28 cellular contexts compared by ENCODE assay signal in the genomic region with DNA sequence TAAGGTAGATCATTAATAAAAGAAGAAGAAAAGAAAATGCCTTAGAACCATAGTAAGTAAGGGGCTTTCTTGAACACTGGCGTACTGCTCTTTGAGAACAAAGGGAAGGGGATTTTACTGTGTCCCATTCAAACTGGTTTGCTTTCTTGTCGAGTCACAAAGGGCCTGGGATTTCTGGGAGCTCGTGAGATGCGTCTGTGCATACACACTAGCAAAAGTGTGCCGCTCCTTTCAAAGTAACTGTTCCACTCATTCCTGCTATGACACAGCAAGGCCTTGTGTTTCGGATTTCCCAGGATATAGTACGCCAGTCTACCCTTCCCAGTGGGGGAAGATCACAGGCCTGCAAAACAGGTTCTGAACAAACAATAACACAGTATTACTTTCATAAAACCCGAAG.
DNase-seq lines count a peak whose midpoint lies in the region; ATAC-seq lines count a peak whose summit lies in the region.
"Had no signal": no experiment of that assay in that cellular context is flagged by ENCODE, and none has a peak within 500 bp of the region (broad histone marks: within the 10 kb centered on the region; RNA-seq: fewer than 3 reads in every experiment).

No MANE protein-coding gene starts in this region.

- H3K23ac ChIP-seq in trophoblast cell (ENCODE audit: low read length): no peak overlapping the region

- no peak overlapping the region for H3K4me2 ChIP-seq in trophoblast cell (ENCODE audit: low read length)
- H3K4me2 ChIP-seq: hepatocyte had no signal

- WGBS in ectodermal cell, 2 experiments: 36 to 47% methylated on average over 7 to 8 of the region's 8 CpGs
- no CpG with 5 or more reads among the region's 8 CpGs for WGBS in trophoblast cell (ENCODE audit: extremely low coverage, insufficient coverage, insufficient read length)

- no peaks in the 10 kb centered on the region for H3K27me3 ChIP-seq in HUES6 (ENCODE audit: control insufficient read depth, insufficient read depth, low read length)
- H3K27me3 ChIP-seq in ectodermal cell (ENCODE audit: control insufficient read depth, insufficient read depth, low read length, poor library complexity, severe bottlenecking): no peaks in the 10 kb centered on the region
- no peaks in the 10 kb centered on the region for H3K27me3 ChIP-seq in trophoblast cell (ENCODE audit: insufficient read depth, low read length)
- H3K27me3 ChIP-seq: hepatocyte had no signal

- no peak overlapping the region for H3K4ac ChIP-seq in trophoblast cell (ENCODE audit: low read depth, low read length)

- H3K4me3 ChIP-seq in HUES6 (ENCODE audit: low read depth, low read length) (no peak overlapping the region), ectodermal cell (ENCODE audit: insufficient read depth, low read depth, low read length) (no peak overlapping the region), trophoblast cell (ENCODE audit: low read depth, low read length) (no peak overlapping the region)
- H3K4me3 ChIP-seq: hepatocyte, left ventricle myocardium inferior had no signal

- H3K27ac ChIP-seq in HUES6 (ENCODE audit: low read depth, low read length) (0 out of 2 replicates have a peak overlapping the region, but pooled peaks have one; percentile 1), ectodermal cell (ENCODE audit: insufficient read depth, low read depth, low read length, poor library complexity, severe bottlenecking) (peak overlapping the region; percentile 80), trophoblast cell (ENCODE audit: low read depth, low read length) (peak overlapping the region; percentile 41)
- H3K27ac ChIP-seq: epithelial cell of prostate, hepatocyte, HL-60, left ventricle myocardium inferior had no signal

- DNase-seq in islet precursor cell (peak; percentile 64), trophoblast cell (no peak), DMS79 treated with DMSO at 0.1 percent for 48 hours (lab: John Stamatoyannopoulos, UW) (no peak)
- DNase-seq: ACHN; activated CD4-positive, alpha-beta T cell treated with anti-CD3 and anti-CD28 coated beads, Interleukin-2, amount 50 U/mL, for 4 hours; activated CD4-positive, CD25-positive, alpha-beta regulatory T cell; activated naive CD4-positive, alpha-beta T cell treated with anti-CD3 and anti-CD28 coated beads, Interleukin-2, amount 50 U/mL, for 16 hours; amygdala; central memory CD4-positive, alpha-beta T cell; dermis blood vessel endothelial cell; DMS79; foreskin fibroblast; HCEC 1CT; left ventricle myocardium inferior; NCI-H1417; NCI-H2107; NCI-H510A treated with DMSO at 0.1 percent for 48 hours; NK-92 treated with Interleukin-12 subunit alpha and Interleukin-12 subunit beta, amount 100 ng/mL, for 24 hours; SIG-M5; SW 1271 had no signal

- H3K36me3 ChIP-seq in HUES6 (ENCODE audit: control insufficient read depth, insufficient read depth, low read length) (peaks cover 66% of the 10 kb centered on the region), ectodermal cell (ENCODE audit: control insufficient read depth, insufficient read depth, low read length) (no peaks in the 10 kb centered on the region), trophoblast cell (ENCODE audit: control insufficient read depth in 1 of 2, insufficient read depth in 2 of 2, low read length in 2 of 2) (peaks cover 13 to 28% of the 10 kb centered on the region in 2 experiments)

- H3K9ac ChIP-seq in HUES6 (ENCODE audit: low read length): no peak overlapping the region
- H3K9ac ChIP-seq in trophoblast cell (ENCODE audit: low read length): no peak overlapping the region

- H2BK120ac ChIP-seq in trophoblast cell (ENCODE audit: insufficient read depth, low read length, poor library complexity): no peak overlapping the region

- ATAC-seq in GM18502 (IDR thresholded peaks at IDR 0.05; ENCODE audit: poor library complexity, unreplicated experiment) (no peak), GM21423 (IDR thresholded peaks at IDR 0.05; ENCODE audit: unreplicated experiment) (no peak)
- ATAC-seq: natural killer cell treated with Interleukin-12 subunit alpha and Interleukin-12 subunit beta and Interleukin-15 and Interleukin-18, amount 100 ng/mL, for 72 hours had no signal

- H4K91ac ChIP-seq in trophoblast cell (ENCODE audit: low read depth, low read length): peak overlapping the region; percentile 14

- peaks cover 11% of the 10 kb centered on the region; the same call in 1 of the 2 replicates for H3K4me1 ChIP-seq in HUES6 (ENCODE audit: control insufficient read depth, insufficient read depth, low read length)
- H3K4me1 ChIP-seq in ectodermal cell (ENCODE audit: control insufficient read depth, insufficient read depth, low read length): peaks cover 26% of the 10 kb centered on the region
- peaks cover 0 to 9% of the 10 kb centered on the region in 2 experiments for H3K4me1 ChIP-seq in trophoblast cell (ENCODE audit: control insufficient read depth in 1 of 2, insufficient read depth in 2 of 2, low read length in 2 of 2)
- H3K4me1 ChIP-seq: left ventricle myocardium inferior had no signal

- peak overlapping the region; percentile 11 for H4K8ac ChIP-seq in trophoblast cell (ENCODE audit: low read depth, low read length)

- no peak overlapping the region for H2AK5ac ChIP-seq in trophoblast cell (ENCODE audit: low read length)

- no peak overlapping the region for H2BK5ac ChIP-seq in trophoblast cell (ENCODE audit: low read depth, low read length, poor library complexity)

- H3K79me1 ChIP-seq in trophoblast cell (ENCODE audit: low read length): peaks cover 4% of the 10 kb centered on the region

- peak overlapping the region; percentile 40 for H3K18ac ChIP-seq in trophoblast cell (ENCODE audit: low read length)

- no peak overlapping the region for H2AFZ ChIP-seq in trophoblast cell (ENCODE audit: insufficient read depth, low read length, poor library complexity)
- H2AFZ ChIP-seq: hepatocyte had no signal

- H4K12ac ChIP-seq in trophoblast cell (ENCODE audit: low read depth, low read length): no peak overlapping the region

- H2BK12ac ChIP-seq in trophoblast cell (ENCODE audit: low read length): no peak overlapping the region

- H3K79me2 ChIP-seq in trophoblast cell (ENCODE audit: control insufficient read depth, insufficient read depth, low read length, poor library complexity): peaks cover 2% of the 10 kb centered on the region

- H3K14ac ChIP-seq in trophoblast cell (ENCODE audit: low read length): no peak overlapping the region

- H3K9me3 ChIP-seq in HUES6 (ENCODE audit: control insufficient read depth, insufficient read depth, low read depth, low read length): no peaks in the 10 kb centered on the region
- H3K9me3 ChIP-seq in ectodermal cell (ENCODE audit: control insufficient read depth, low read length): no peaks in the 10 kb centered on the region
- no peaks in the 10 kb centered on the region for H3K9me3 ChIP-seq in trophoblast cell (ENCODE audit: insufficient read depth, low read depth, low read length)
- H3K9me3 ChIP-seq: left ventricle myocardium inferior had no signal

Comparison
In these comparisons a context has a peak if more than half of its experiments do, and no peak if none do; other contexts are left out.
1. H3K27ac ChIP-seq: peak in every context shown above with its lines; median percentile 80 in ectodermal cell; 41 in trophoblast cell; 1 in HUES6.